ENCODE assay signal across 8 cellular contexts in the genomic region with DNA sequence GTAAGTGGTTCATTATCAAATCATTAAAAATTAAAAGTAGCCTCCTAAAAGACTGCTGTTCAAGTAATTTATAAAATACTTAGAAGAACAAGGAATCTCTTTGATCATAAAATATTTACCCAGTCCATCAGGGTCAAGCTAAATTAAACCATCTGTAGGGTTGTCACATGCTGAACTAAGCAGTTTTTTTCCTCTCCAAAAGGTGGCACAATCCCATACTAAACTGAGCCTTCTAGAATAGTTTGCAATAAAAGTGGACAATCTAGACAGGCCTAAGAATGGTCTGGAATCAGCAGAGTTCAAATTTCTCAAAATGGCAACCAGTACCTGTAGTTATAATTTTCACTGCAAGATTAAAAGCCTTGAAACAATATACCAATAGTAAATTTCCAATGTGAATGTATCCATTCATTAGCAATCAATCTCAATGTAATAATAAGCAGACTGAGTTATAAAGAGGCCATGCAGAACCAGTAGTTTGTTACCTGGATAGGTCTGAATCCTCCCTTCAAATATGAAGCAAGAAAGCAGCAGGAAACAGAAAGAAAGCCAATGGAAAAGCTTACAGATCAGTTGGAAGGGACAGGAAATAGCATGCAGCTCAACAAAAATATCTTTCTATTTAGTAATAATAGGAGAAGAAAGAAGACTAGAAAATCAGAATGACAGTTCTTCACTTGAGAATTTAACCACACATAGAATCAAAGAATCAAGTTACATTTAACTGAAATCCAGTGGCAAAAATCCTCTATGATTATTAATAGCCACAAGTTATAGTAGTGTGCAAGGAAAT.
DNase-seq lines count a peak whose midpoint lies in the region; ATAC-seq and TF ChIP-seq lines count a peak whose summit lies in the region.

No MANE protein-coding gene starts in this region.

- intact Hi-C loops in sciatic nerve (cut with DNase I) = no loop called here

- H3K4me3 Mint-ChIP-seq in T-helper 2 cell treated with Interferon-gamma antibody and Interleukin-4, amounts not matched to agents 5 μg/mL and 100 μg/mL, for 36 hours = no peak overlapping the region

- H3K9me3 Mint-ChIP-seq in T-helper 2 cell treated with Interferon-gamma antibody and Interleukin-4, amounts not matched to agents 5 μg/mL and 100 μg/mL, for 36 hours = no peaks in the 10 kb centered on the region

- TF ChIP-seq CTCF in GM12873 (IDR thresholded peaks at IDR 0.05; ENCODE audit: insufficient read depth, low read depth, low read length, missing control alignments) = peak; percentile 19
- peak; percentile 47 for TF ChIP-seq CTCF in fibroblast of mammary gland (conservative IDR thresholded peaks at IDR 0.05; ENCODE audit: control insufficient read depth, insufficient read depth, low read depth, low read length)

- no peak overlapping the region for H3K4me3 ChIP-seq in fibroblast of mammary gland (ENCODE audit: control insufficient read depth, low read depth, low read length)

- H3K36me3 Mint-ChIP-seq in T-helper 2 cell treated with Interferon-gamma antibody and Interleukin-4, amounts not matched to agents 5 μg/mL and 100 μg/mL, for 36 hours (ENCODE audit: low read depth) = no peaks in the 10 kb centered on the region

- H3K27me3 Mint-ChIP-seq in T-helper 2 cell treated with Interferon-gamma antibody and Interleukin-4, amounts not matched to agents 5 μg/mL and 100 μg/mL, for 36 hours (ENCODE audit: low read depth) = no peaks in the 10 kb centered on the region

- peak; percentile 81 for ATAC-seq in sciatic nerve

- no peak overlapping the region for H3K27ac Mint-ChIP-seq in T-helper 2 cell treated with Interferon-gamma antibody and Interleukin-4, amounts not matched to agents 5 μg/mL and 100 μg/mL, for 36 hours

- no peaks in the 10 kb centered on the region for H3K4me1 Mint-ChIP-seq in T-helper 2 cell treated with Interferon-gamma antibody and Interleukin-4, amounts not matched to agents 5 μg/mL and 100 μg/mL, for 36 hours (ENCODE audit: low read depth)

- peak; percentile 47 for DNase-seq in RPMI7951 (ENCODE audit: low read depth)
- peak; percentile 63 for DNase-seq in fibroblast of mammary gland (ENCODE audit: low read depth)
- no peak for DNase-seq in sciatic nerve (ENCODE audit: low spot score)
- no peak for DNase-seq in mucosa of gallbladder (ENCODE audit: low spot score)
- DNase-seq in NCI-H1417 treated with DMSO at 0.1 percent for 48 hours (lab: John Stamatoyannopoulos, UW) = no peak
- no peak for DNase-seq in NOMO-1 treated with dmso at 0.1 percent for 144 hours (lab: John Stamatoyannopoulos, UW; ENCODE audit: unreplicated experiment)
- DNase-seq in T-helper 2 cell treated with Interferon-gamma antibody and Interleukin-4, amounts not matched to agents 5 μg/mL and 100 μg/mL, for 36 hours (ENCODE audit: low spot score) = no peak

Comparison
In these comparisons a context has a peak if more than half of its experiments do, and no peak if none do; other contexts are left out.
1. DNase-seq: peak in RPMI7951 (single experiment) and fibroblast of mammary gland (single experiment); none in sciatic nerve (single experiment), mucosa of gallbladder (single experiment), NCI-H1417 treated with DMSO at 0.1 percent for 48 hours (single experiment), NOMO-1 treated with dmso at 0.1 percent for 144 hours (single experiment) and T-helper 2 cell treated with Interferon-gamma antibody and Interleukin-4, amounts not matched to agents 5 μg/mL and 100 μg/mL, for 36 hours (single experiment).